In the genomic region with DNA sequence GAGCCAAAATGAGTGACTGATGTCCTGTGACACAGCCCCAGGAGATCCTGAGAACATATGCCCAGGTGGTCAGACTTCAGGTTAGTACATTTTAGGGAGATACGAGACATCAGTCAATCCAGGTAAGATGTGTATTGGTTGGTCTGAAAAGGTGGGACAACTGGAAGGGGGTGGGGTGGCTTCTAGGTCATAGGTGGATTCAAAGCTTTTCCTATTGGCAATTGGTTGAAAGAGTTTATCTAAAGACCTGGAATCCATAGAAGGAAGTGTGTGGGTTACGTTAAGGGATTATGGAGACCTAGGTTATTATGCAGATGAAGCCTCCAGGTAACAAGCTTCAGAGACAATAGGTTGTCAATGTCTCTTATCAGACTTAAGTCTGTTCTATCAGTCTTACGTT, we compare ENCODE assay signal across 2 cellular contexts.
TF ChIP-seq lines count a peak whose summit lies in the region.

No MANE protein-coding gene starts in this region.

TF ChIP-seq in A549, 52 proteins besides CTCF, POLR2A, EP300 and RAD21 (continued from another document):
- TF ChIP-seq RCOR1 (IDR thresholded peaks at IDR 0.05; ENCODE audit: low read depth, low read length) (no peak), MAZ (IDR thresholded peaks at IDR 0.05; ENCODE audit: borderline replicate concordance, low read depth, low read length) (no peak), RFX5 (IDR thresholded peaks at IDR 0.05) (no peak), FOXS1 (CRISPR knock-in tag; IDR thresholded peaks at IDR 0.05) (no peak), RARB (CRISPR knock-in tag; IDR thresholded peaks at IDR 0.05) (no peak), ZNF302 (CRISPR knock-in tag; IDR thresholded peaks at IDR 0.05) (no peak), SMC3 (IDR thresholded peaks at IDR 0.05) (no peak), HOXA7 (CRISPR knock-in tag; IDR thresholded peaks at IDR 0.05) (no peak), CBX8 (IDR thresholded peaks at IDR 0.05) (no peak), TFCP2L1 (CRISPR knock-in tag; IDR thresholded peaks at IDR 0.05) (no peak)
- TF ChIP-seq, protein P1, sequence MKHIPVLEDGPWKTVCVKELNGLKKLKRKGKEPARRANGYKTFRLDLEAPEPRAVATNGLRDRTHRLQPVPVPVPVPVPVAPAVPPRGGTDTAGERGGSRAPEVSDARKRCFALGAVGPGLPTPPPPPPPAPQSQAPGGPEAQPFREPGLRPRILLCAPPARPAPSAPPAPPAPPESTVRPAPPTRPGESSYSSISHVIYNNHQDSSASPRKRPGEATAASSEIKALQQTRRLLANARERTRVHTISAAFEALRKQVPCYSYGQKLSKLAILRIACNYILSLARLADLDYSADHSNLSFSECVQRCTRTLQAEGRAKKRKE (CRISPR knock-in tag; IDR thresholded peaks at IDR 0.05; ENCODE audit: low read depth): no peak
- TF ChIP-seq, protein P2, sequence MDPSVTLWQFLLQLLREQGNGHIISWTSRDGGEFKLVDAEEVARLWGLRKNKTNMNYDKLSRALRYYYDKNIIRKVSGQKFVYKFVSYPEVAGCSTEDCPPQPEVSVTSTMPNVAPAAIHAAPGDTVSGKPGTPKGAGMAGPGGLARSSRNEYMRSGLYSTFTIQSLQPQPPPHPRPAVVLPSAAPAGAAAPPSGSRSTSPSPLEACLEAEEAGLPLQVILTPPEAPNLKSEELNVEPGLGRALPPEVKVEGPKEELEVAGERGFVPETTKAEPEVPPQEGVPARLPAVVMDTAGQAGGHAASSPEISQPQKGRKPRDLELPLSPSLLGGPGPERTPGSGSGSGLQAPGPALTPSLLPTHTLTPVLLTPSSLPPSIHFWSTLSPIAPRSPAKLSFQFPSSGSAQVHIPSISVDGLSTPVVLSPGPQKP (IDR thresholded peaks at IDR 0.05; ENCODE audit: low read depth, low read length): no peak
- TF ChIP-seq, protein P3, sequence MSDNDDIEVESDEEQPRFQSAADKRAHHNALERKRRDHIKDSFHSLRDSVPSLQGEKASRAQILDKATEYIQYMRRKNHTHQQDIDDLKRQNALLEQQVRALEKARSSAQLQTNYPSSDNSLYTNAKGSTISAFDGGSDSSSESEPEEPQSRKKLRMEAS (IDR thresholded peaks at IDR 0.05): no peak
- TF ChIP-seq, protein P4, sequence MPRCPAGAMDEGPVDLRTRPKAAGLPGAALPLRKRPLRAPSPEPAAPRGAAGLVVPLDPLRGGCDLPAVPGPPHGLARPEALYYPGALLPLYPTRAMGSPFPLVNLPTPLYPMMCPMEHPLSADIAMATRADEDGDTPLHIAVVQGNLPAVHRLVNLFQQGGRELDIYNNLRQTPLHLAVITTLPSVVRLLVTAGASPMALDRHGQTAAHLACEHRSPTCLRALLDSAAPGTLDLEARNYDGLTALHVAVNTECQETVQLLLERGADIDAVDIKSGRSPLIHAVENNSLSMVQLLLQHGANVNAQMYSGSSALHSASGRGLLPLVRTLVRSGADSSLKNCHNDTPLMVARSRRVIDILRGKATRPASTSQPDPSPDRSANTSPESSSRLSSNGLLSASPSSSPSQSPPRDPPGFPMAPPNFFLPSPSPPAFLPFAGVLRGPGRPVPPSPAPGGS (IDR thresholded peaks at IDR 0.05): no peak
- TF ChIP-seq, protein P5, sequence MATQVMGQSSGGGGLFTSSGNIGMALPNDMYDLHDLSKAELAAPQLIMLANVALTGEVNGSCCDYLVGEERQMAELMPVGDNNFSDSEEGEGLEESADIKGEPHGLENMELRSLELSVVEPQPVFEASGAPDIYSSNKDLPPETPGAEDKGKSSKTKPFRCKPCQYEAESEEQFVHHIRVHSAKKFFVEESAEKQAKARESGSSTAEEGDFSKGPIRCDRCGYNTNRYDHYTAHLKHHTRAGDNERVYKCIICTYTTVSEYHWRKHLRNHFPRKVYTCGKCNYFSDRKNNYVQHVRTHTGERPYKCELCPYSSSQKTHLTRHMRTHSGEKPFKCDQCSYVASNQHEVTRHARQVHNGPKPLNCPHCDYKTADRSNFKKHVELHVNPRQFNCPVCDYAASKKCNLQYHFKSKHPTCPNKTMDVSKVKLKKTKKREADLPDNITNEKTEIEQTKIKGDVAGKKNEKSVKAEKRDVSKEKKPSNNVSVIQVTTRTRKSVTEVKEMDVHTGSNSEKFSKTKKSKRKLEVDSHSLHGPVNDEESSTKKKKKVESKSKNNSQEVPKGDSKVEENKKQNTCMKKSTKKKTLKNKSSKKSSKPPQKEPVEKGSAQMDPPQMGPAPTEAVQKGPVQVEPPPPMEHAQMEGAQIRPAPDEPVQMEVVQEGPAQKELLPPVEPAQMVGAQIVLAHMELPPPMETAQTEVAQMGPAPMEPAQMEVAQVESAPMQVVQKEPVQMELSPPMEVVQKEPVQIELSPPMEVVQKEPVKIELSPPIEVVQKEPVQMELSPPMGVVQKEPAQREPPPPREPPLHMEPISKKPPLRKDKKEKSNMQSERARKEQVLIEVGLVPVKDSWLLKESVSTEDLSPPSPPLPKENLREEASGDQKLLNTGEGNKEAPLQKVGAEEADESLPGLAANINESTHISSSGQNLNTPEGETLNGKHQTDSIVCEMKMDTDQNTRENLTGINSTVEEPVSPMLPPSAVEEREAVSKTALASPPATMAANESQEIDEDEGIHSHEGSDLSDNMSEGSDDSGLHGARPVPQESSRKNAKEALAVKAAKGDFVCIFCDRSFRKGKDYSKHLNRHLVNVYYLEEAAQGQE (IDR thresholded peaks at IDR 0.05): no peak

TF ChIP-seq in IMR-90, 13 proteins besides CTCF, POLR2A, EP300 and RAD21 (continued from another document):
- no peak for TF ChIP-seq CEBPB (IDR thresholded peaks at IDR 0.05; ENCODE audit: low read depth, low read length)
- TF ChIP-seq RFX5 (IDR thresholded peaks at IDR 0.05; ENCODE audit: low read depth, low read length): no peak
- TF ChIP-seq, protein P6, sequence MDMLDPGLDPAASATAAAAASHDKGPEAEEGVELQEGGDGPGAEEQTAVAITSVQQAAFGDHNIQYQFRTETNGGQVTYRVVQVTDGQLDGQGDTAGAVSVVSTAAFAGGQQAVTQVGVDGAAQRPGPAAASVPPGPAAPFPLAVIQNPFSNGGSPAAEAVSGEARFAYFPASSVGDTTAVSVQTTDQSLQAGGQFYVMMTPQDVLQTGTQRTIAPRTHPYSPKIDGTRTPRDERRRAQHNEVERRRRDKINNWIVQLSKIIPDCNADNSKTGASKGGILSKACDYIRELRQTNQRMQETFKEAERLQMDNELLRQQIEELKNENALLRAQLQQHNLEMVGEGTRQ (IDR thresholded peaks at IDR 0.05; ENCODE audit: low read depth, low read length): no peak
- TF ChIP-seq MAFK (IDR thresholded peaks at IDR 0.05; ENCODE audit: low read depth, low read length): no peak
- TF ChIP-seq NFE2L2 (IDR thresholded peaks at IDR 0.05; ENCODE audit: low read depth, low read length): no peak
- TF ChIP-seq RCOR1 (IDR thresholded peaks at IDR 0.05; ENCODE audit: insufficient replicate concordance, low read length): no peak
- TF ChIP-seq FOS (IDR thresholded peaks at IDR 0.05; ENCODE audit: low read depth, low read length): no peak
